8 cellular contexts compared by ENCODE assay signal in the genomic region with DNA sequence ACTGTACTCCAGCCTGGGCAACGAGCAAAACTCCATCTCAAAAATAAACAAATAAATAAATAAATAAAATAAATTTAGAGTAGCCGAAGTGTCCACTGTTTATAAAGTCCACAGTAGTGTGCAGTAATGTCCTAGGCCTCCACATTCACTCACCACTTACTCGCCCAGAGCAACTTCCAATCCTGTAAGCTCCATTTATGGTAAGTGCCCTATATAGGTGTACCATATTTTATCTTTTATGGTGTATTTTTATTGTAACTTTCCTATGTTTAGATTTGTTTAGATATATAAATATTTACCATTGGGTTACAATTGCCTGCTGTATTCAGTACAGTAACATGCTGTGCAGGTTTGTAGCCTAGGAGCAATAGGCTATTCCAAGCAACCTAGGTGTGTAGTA.
"Had no signal": no experiment of that assay in that cellular context is flagged by ENCODE, and none has a peak within 500 bp of the region (broad histone marks: within the 10 kb centered on the region; RNA-seq: fewer than 3 reads in every experiment).

No MANE protein-coding gene starts in this region.

- H3K27ac ChIP-seq: GM23248 had no signal

- H3K36me3 ChIP-seq: HAP-1 had no signal

- H3K9me3 ChIP-seq: HAP-1 had no signal

- H3K4me1 ChIP-seq: HAP-1 had no signal

- ATAC-seq: HCT116, K562 had no signal

- DNase-seq: GM23248, GOT3, H7, HFFc6, IMR-90 had no signal

- H3K4me3 ChIP-seq: GM23248, HAP-1, K562 had no signal
